Comparison of ENCODE assay signal across 28 cellular contexts in the genomic region with DNA sequence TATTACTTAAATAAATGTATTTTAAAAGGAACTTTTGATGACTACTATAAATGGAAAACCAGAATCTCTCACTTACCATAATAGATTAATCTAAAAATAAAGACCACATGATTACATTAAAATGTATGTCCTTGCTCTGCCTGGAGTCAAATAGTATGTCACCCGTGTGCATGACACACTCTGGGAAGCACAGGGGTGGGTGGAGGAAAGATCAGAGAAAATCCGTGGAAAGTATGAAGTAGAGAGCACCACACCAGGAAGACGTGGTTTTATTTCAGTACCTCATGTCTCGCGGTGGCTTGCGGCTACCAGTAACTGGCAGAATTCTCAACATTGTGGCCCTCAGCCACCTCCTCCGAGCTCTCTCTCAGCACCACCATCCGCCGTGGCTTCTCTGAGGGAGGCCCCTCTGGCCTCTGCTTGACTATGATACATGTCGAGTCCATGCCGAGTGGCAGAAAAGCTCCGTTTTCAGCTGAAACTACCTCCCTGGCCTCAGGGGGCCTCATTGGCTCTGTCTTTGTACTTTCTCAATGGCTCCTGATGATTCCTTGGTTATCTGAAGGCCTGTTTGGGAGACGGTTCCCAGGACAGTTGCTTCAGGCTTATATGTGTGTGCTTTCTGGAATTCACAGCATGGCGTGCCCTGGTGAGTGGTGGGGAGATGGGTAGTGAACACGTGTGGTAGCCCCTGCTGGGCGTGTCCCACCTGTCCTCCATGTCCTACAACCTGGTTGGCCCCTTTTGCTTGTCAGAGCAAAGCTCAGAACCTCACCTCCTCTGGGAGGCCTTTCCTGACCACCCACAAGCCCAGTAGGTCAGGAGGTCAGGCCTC. TPM values are rescaled to one million over a fixed set of nuclear protein-coding genes. Genes with fewer than 3 reads are reported as not detected.
A peak's percentile ranks its signal among the peaks of the same experiment; 100 is the strongest.
DNase-seq lines count a peak whose midpoint lies in the region; ATAC-seq and TF ChIP-seq lines count a peak whose summit lies in the region.
"Had no signal": no experiment of that assay in that cellular context is flagged by ENCODE, and none has a peak within 500 bp of the region (broad histone marks: within the 10 kb centered on the region; RNA-seq: fewer than 3 reads in every experiment).

No MANE protein-coding gene starts in this region.

- H3K9me3 Mint-ChIP-seq in activated CD4-positive, alpha-beta T cell treated with anti-CD3 and anti-CD28 coated beads, Interleukin-2, amount 10 ng/mL, durations not matched to agents 7 days and 5 days = no peaks in the 10 kb centered on the region
- H3K9me3 Mint-ChIP-seq in chondrocyte (ENCODE audit: low read depth) (peaks cover 6% of the 10 kb centered on the region), HFFc6 (no peaks in the 10 kb centered on the region)
- H3K9me3 Mint-ChIP-seq: activated B cell treated with CpG ODN at 0.5 μM for 24 hours; activated T-cell treated with anti-CD3 and anti-CD28 coated beads, Interleukin-2, amount 50 U/mL, for 72 hours had no signal

- TF ChIP-seq CTCF in chondrocyte (IDR thresholded peaks at IDR 0.05) (no peak), sigmoid colon (IDR thresholded peaks at IDR 0.05) (no peak), HFFc6 (IDR thresholded peaks at IDR 0.05) (no peak)

- POLR2A ChIA-PET in activated CD4-positive, alpha-beta T cell treated with anti-CD3 and anti-CD28 coated beads, Interleukin-2, amount 10 ng/mL, durations not matched to agents 7 days and 5 days (lab: Charles Lee) = no interaction called here

- H3K27ac Mint-ChIP-seq in activated CD4-positive, alpha-beta T cell treated with anti-CD3 and anti-CD28 coated beads, Interleukin-2, amount 10 ng/mL, durations not matched to agents 7 days and 5 days = no peak overlapping the region
- H3K27ac Mint-ChIP-seq in chondrocyte (ENCODE audit: unreplicated experiment) = no peak overlapping the region
- H3K27ac Mint-ChIP-seq in HFFc6 = no peak overlapping the region
- H3K27ac Mint-ChIP-seq: activated B cell treated with CpG ODN at 0.5 μM for 24 hours; activated T-cell treated with anti-CD3 and anti-CD28 coated beads, Interleukin-2, amount 50 U/mL, for 72 hours; nephron progenitor cell had no signal

- TF ChIP-seq EP300 in sigmoid colon (IDR thresholded peaks at IDR 0.05) = no peak

- DNase-seq in activated CD4-positive, alpha-beta T cell treated with anti-CD3 and anti-CD28 coated beads for 48 hours = peak; percentile 19
- no peak for DNase-seq in activated CD4-positive, alpha-beta T cell treated with anti-CD3 and anti-CD28 coated beads, Interleukin-2, amount 10 ng/mL, durations not matched to agents 7 days and 5 days
- DNase-seq in Jurkat, Clone E6-1 (ENCODE audit: low read depth, low spot score) = peak; percentile 34
- peak; percentile 72 for DNase-seq in chondrocyte (ENCODE audit: low spot score)
- DNase-seq in sigmoid colon = peak; percentile 46
- DNase-seq in HFFc6 = no peak
- DNase-seq: activated B cell treated with CpG ODN at 0.5 μM for 24 hours; activated naive CD4-positive, alpha-beta T cell treated with Interleukin-2 at 50 U/mL for 16 hours; DMS153; effector memory CD4-positive, alpha-beta T cell; GOT3; kidney glomerular epithelial cell; lower lobe of right lung; NCI-H1105 treated with DMSO at 0.1 percent for 48 hours; NCI-H1930; NCI-H69; nephron progenitor cell; Peyer's patch; right cardiac atrium; SIG-M5; T1000; tibial artery had no signal

- WGBS in sigmoid colon, 2 donors = 90 to 94% methylated on average over 16 of the region's 16 CpGs

- H3K4me3 Mint-ChIP-seq in activated CD4-positive, alpha-beta T cell treated with anti-CD3 and anti-CD28 coated beads, Interleukin-2, amount 10 ng/mL, durations not matched to agents 7 days and 5 days = no peak overlapping the region
- H3K4me3 Mint-ChIP-seq in chondrocyte (ENCODE audit: unreplicated experiment) (no peak overlapping the region), HFFc6 (no peak overlapping the region)
- H3K4me3 Mint-ChIP-seq: activated B cell treated with CpG ODN at 0.5 μM for 24 hours; activated T-cell treated with anti-CD3 and anti-CD28 coated beads, Interleukin-2, amount 50 U/mL, for 72 hours; nephron progenitor cell had no signal

- ATAC-seq in GM21515 (IDR thresholded peaks at IDR 0.05; ENCODE audit: unreplicated experiment) = no peak
- ATAC-seq in HG02885 (IDR thresholded peaks at IDR 0.05; ENCODE audit: poor library complexity, unreplicated experiment) = no peak
- ATAC-seq: heart left ventricle, lower lobe of right lung, right cardiac atrium had no signal

- H3K9me3 ChIP-seq in sigmoid colon = no peaks in the 10 kb centered on the region
- H3K9me3 ChIP-seq: heart left ventricle, lower lobe of right lung, Peyer's patch, tibial artery had no signal

- no peaks in the 10 kb centered on the region for H3K36me3 Mint-ChIP-seq in activated CD4-positive, alpha-beta T cell treated with anti-CD3 and anti-CD28 coated beads, Interleukin-2, amount 10 ng/mL, durations not matched to agents 7 days and 5 days (ENCODE audit: low read depth)
- H3K36me3 Mint-ChIP-seq in chondrocyte (ENCODE audit: low read depth) (peaks cover 1% of the 10 kb centered on the region), HFFc6 (ENCODE audit: low read depth) (no peaks in the 10 kb centered on the region)

- CTCF ChIA-PET in activated CD4-positive, alpha-beta T cell treated with anti-CD3 and anti-CD28 coated beads, Interleukin-2, amount 10 ng/mL, durations not matched to agents 7 days and 5 days (lab: Charles Lee) = no interaction called here

- no peaks in the 10 kb centered on the region for H3K36me3 ChIP-seq in sigmoid colon
- H3K36me3 ChIP-seq: heart left ventricle, lower lobe of right lung, tibial artery had no signal

- no peak for TF ChIP-seq POLR2A in sigmoid colon (IDR thresholded peaks at IDR 0.05)

- peaks cover 0 to 18% (median 14%) of the 10 kb centered on the region in 4 donors for H3K4me1 ChIP-seq in sigmoid colon
- H3K4me1 ChIP-seq: heart left ventricle, lower lobe of right lung, parathyroid adenoma, Peyer's patch, tibial artery had no signal

- intact Hi-C loops in sigmoid colon (cut with DNase I) = no loop called here

- no peak overlapping the region for H3K4me3 ChIP-seq in Jurkat, Clone E6-1 (ENCODE audit: low read length)
- H3K4me3 ChIP-seq in sigmoid colon = no peak overlapping the region
- H3K4me3 ChIP-seq: coronary artery, heart left ventricle, lower lobe of right lung, Peyer's patch, tibial artery had no signal

- no peaks in the 10 kb centered on the region for H3K27me3 ChIP-seq in sigmoid colon
- H3K27me3 ChIP-seq: heart left ventricle, Peyer's patch, tibial artery had no signal

- H3K27ac ChIP-seq in sigmoid colon = no peak overlapping the region
- H3K27ac ChIP-seq: coronary artery, heart left ventricle, lower lobe of right lung, parathyroid adenoma, Peyer's patch, tibial artery had no signal

- H3K27me3 Mint-ChIP-seq in activated CD4-positive, alpha-beta T cell treated with anti-CD3 and anti-CD28 coated beads, Interleukin-2, amount 10 ng/mL, durations not matched to agents 7 days and 5 days = no peaks in the 10 kb centered on the region
- no peaks in the 10 kb centered on the region for H3K27me3 Mint-ChIP-seq in chondrocyte (ENCODE audit: low read depth)
- peaks cover 4% of the 10 kb centered on the region for H3K27me3 Mint-ChIP-seq in HFFc6 (ENCODE audit: insufficient read depth)
- H3K27me3 Mint-ChIP-seq: activated B cell treated with CpG ODN at 0.5 μM for 24 hours had no signal

- peaks cover 9% of the 10 kb centered on the region for H3K4me1 Mint-ChIP-seq in activated CD4-positive, alpha-beta T cell treated with anti-CD3 and anti-CD28 coated beads, Interleukin-2, amount 10 ng/mL, durations not matched to agents 7 days and 5 days
- no peaks in the 10 kb centered on the region for H3K4me1 Mint-ChIP-seq in chondrocyte (ENCODE audit: low read depth)
- H3K4me1 Mint-ChIP-seq in HFFc6 (ENCODE audit: low read depth) = no peaks in the 10 kb centered on the region
- H3K4me1 Mint-ChIP-seq: activated B cell treated with CpG ODN at 0.5 μM for 24 hours had no signal

RNA-seq across cellular contexts. Expression of a gene that starts 49.8 kb away (rescaled TPM):
- 10 to 100 TPM; 24.2 to 28.0 TPM for total RNA-seq in activated CD4-positive, alpha-beta T cell treated with anti-CD3 and anti-CD28 coated beads, Interleukin-2, amount 10 ng/mL, durations not matched to agents 7 days and 5 days
- 29.3 TPM for polyA plus RNA-seq in Jurkat, Clone E6-1 (2012; ENCODE audit: insufficient read depth, insufficient read length)
- total RNA-seq in chondrocyte (15.3 to 21.3 TPM (median 17.0 TPM) in 3 replicates), sigmoid colon (10 to 100 TPM; 17.5 to 35.7 (median 24.9) TPM)
- 10 to 100 TPM; 17.1 to 22.8 (median 20.6) TPM for polyA plus RNA-seq in sigmoid colon
- total RNA-seq in HFFc6 (2021; fragmentation: NEBNext Ultra II Directional; extraction: Animal tissue kit (Norgen Biotek cat#: 25700)) = 10 to 100 TPM; 12.5 to 17.3 (median 14.0) TPM

Comparison
In these comparisons a context has a peak if more than half of its experiments do, and no peak if none do; other contexts are left out.
1. DNase-seq: peak in activated CD4-positive, alpha-beta T cell treated with anti-CD3 and anti-CD28 coated beads for 48 hours (single experiment), Jurkat, Clone E6-1 (single experiment), chondrocyte (single experiment) and sigmoid colon (single experiment); none in activated CD4-positive, alpha-beta T cell treated with anti-CD3 and anti-CD28 coated beads, Interleukin-2, amount 10 ng/mL, durations not matched to agents 7 days and 5 days (single experiment) and HFFc6 (single experiment).